ENCODE assay signal across 1 cellular context in the genomic region with DNA sequence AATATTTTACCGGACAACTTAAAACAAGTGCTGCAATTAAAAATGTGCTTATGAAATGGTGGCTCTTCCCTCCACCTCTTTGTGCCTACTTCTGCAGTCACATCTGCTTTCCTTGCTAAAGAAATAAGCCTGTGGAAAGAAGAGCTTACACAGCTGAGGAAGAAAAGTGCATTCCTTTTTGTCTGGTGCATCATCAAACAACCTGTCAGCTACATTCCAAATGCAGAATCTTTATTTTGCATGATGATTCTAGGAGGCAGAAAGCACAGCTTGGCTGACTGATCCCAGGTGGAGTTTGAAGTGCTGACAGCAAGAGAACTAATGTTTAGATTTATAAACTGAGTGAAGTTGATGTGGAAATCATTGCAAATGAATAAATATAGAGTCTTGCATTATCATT.
TF ChIP-seq lines count a peak whose summit lies in the region.

No MANE protein-coding gene starts in this region.

TF ChIP-seq in neural cell, 6 proteins besides CTCF, POLR2A, EP300 and RAD21 (continued from another document):
- TF ChIP-seq, protein P1, sequence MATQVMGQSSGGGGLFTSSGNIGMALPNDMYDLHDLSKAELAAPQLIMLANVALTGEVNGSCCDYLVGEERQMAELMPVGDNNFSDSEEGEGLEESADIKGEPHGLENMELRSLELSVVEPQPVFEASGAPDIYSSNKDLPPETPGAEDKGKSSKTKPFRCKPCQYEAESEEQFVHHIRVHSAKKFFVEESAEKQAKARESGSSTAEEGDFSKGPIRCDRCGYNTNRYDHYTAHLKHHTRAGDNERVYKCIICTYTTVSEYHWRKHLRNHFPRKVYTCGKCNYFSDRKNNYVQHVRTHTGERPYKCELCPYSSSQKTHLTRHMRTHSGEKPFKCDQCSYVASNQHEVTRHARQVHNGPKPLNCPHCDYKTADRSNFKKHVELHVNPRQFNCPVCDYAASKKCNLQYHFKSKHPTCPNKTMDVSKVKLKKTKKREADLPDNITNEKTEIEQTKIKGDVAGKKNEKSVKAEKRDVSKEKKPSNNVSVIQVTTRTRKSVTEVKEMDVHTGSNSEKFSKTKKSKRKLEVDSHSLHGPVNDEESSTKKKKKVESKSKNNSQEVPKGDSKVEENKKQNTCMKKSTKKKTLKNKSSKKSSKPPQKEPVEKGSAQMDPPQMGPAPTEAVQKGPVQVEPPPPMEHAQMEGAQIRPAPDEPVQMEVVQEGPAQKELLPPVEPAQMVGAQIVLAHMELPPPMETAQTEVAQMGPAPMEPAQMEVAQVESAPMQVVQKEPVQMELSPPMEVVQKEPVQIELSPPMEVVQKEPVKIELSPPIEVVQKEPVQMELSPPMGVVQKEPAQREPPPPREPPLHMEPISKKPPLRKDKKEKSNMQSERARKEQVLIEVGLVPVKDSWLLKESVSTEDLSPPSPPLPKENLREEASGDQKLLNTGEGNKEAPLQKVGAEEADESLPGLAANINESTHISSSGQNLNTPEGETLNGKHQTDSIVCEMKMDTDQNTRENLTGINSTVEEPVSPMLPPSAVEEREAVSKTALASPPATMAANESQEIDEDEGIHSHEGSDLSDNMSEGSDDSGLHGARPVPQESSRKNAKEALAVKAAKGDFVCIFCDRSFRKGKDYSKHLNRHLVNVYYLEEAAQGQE (IDR thresholded peaks at IDR 0.05; ENCODE audit: borderline replicate concordance): peak; percentile 29
- no peak for TF ChIP-seq TAF1 (IDR thresholded peaks at IDR 0.05; ENCODE audit: low read depth)
